In the genomic region with DNA sequence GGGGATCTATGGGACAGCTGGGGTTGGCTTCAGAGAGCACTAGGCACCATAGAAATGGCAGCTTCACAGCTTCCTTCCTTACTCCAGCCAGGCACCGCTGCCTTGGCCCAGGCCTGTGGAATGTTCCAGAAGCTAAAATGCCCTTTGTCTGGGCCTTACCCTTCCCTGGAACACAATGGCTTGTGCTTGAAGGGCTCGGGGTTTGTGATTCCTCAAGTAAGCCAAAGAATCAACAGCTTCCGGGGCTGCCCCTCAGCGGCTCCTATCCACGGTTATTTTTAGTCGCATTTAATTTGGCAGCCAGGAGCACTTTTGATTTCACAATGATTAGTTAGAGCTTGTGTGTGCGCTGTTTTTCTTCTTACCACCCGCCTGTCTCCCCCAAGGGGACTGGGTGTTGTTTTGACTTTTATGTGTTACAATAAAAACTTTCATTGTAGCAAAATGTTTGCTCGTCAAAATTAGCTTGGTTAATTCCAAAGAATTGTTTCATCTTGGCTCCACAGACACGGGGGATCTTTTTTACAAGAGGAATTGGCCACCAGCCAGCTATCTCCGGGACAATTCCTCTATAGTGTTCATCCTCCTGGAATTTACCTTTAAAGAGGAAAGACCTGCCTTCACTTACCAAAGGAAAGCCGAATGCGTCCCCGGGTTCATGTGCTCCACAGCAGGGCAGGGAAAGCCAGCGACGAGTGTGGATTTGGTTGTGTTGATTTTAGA, we compare ENCODE assay signal across 8 cellular contexts.
DNase-seq lines count a peak whose midpoint lies in the region; ATAC-seq and TF ChIP-seq lines count a peak whose summit lies in the region.

No MANE protein-coding gene starts in this region.

- H3K9me3 ChIP-seq in RWPE2 (ENCODE audit: severe bottlenecking) (no peaks in the 10 kb centered on the region), stomach (no peaks in the 10 kb centered on the region)

- WGBS in stomach, 5 donors = 31 to 42% (median 35%) methylated on average over 16 of the region's 16 CpGs

- TF ChIP-seq CTCF in RWPE2 (IDR thresholded peaks at IDR 0.05; ENCODE audit: poor library complexity, severe bottlenecking) (no peak), stomach (IDR thresholded peaks at IDR 0.05) (no peak)

- H3K27me3 ChIP-seq in RWPE2 (ENCODE audit: insufficient read depth, poor library complexity, severe bottlenecking) (no peaks in the 10 kb centered on the region), stomach (no peaks in the 10 kb centered on the region)

- H3K4me3 ChIP-seq in RWPE2 (ENCODE audit: severe bottlenecking) (no peak overlapping the region), stomach (no peak overlapping the region)

- ATAC-seq in RWPE2 (ENCODE audit: low read depth) = peak; percentile 62
- ATAC-seq in GM18511 (IDR thresholded peaks at IDR 0.05; ENCODE audit: unreplicated experiment) = no peak
- ATAC-seq in GM21717 (IDR thresholded peaks at IDR 0.05; ENCODE audit: unreplicated experiment) = no peak

- H3K27ac ChIP-seq in RWPE2 (ENCODE audit: poor library complexity, severe bottlenecking) = peak overlapping the region; percentile 68
- peak overlapping the region in 4 of 5 donors; percentile 39 to 70 (median 58) for H3K27ac ChIP-seq in stomach

- intact Hi-C loops in stomach (cut with DNase I; ENCODE audit: low total_unique reads) = no loop called here

- no peak for TF ChIP-seq EP300 in stomach (IDR thresholded peaks at IDR 0.05)

- H3K4me1 ChIP-seq in RWPE2 (ENCODE audit: insufficient read depth, poor library complexity, severe bottlenecking) (peaks cover 20% of the 10 kb centered on the region), stomach (peaks cover 16 to 37% (median 28%) of the 10 kb centered on the region in 4 donors)

- DNase-seq in NCI-H1694 treated with DMSO at 0.1 percent for 48 hours (lab: John Stamatoyannopoulos, UW) = peak; percentile 10
- no peak for DNase-seq in NCI-H1694 (lab: John Stamatoyannopoulos, UW)
- no peak for DNase-seq in RWPE2 (ENCODE audit: low spot score)
- DNase-seq in globus pallidus (ENCODE audit: low spot score) = peak; percentile 26
- peak; percentile 68 for DNase-seq in stomach
- DNase-seq in iPS-NIHi11 (ENCODE audit: low spot score) = no peak

- no peak for TF ChIP-seq POLR2A in stomach (IDR thresholded peaks at IDR 0.05)

- H3K36me3 ChIP-seq in RWPE2 (ENCODE audit: low read depth) (no peaks in the 10 kb centered on the region), stomach (no peaks in the 10 kb centered on the region)

Comparison
In these comparisons a context has a peak if more than half of its experiments do, and no peak if none do; other contexts are left out.
1. DNase-seq: peak in NCI-H1694 treated with DMSO at 0.1 percent for 48 hours (single experiment), globus pallidus (single experiment) and stomach (single experiment); none in NCI-H1694 (single experiment), RWPE2 (single experiment) and iPS-NIHi11 (single experiment).